Comparison of ENCODE assay signal across 1 cellular context in the genomic region with DNA sequence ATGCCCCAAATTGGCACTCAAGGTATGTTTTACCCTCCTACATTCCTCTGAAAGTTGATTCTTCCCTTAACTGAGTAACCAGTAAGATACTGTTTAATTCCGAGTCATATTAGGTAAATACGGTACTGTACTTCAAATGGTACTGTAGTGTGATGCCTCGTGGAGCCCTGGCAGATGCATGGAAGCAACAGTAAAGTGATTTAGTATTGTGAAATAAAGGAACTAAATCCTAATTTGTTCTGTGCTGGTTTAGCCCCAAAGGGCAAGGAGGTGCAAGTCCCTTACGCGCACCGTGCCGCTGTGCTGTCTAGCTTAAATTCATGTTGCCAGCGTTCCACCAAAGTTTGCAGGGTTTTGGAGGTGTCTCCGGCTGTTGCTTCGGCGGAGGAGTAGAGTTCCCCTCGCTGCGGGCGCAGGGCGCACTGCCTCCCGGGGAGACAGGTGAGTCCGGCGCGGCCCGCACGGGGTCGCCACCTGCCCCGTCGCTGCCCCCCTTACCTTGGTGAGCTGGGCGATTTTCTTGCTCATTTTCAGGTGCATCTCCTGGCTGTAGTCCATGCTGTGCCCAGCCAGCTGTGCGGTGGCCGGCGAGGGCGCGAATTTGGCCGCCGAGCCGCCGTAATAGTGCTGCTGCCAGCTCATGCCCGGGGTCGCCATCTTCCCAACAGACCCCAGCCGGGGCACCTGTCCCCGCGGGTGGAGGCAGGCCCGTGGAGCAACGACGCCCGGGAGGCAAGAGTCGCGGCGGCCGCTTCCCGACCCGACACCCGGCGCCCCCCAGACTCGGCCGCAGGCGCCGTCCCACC.
TF ChIP-seq lines count a peak whose summit lies in the region.

No MANE protein-coding gene starts in this region.

TF ChIP-seq in WTC11, 78 proteins besides CTCF, POLR2A, EP300 and RAD21 (continued from another document):
- TF ChIP-seq, protein P1, sequence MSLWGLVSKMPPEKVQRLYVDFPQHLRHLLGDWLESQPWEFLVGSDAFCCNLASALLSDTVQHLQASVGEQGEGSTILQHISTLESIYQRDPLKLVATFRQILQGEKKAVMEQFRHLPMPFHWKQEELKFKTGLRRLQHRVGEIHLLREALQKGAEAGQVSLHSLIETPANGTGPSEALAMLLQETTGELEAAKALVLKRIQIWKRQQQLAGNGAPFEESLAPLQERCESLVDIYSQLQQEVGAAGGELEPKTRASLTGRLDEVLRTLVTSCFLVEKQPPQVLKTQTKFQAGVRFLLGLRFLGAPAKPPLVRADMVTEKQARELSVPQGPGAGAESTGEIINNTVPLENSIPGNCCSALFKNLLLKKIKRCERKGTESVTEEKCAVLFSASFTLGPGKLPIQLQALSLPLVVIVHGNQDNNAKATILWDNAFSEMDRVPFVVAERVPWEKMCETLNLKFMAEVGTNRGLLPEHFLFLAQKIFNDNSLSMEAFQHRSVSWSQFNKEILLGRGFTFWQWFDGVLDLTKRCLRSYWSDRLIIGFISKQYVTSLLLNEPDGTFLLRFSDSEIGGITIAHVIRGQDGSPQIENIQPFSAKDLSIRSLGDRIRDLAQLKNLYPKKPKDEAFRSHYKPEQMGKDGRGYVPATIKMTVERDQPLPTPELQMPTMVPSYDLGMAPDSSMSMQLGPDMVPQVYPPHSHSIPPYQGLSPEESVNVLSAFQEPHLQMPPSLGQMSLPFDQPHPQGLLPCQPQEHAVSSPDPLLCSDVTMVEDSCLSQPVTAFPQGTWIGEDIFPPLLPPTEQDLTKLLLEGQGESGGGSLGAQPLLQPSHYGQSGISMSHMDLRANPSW (CRISPR knock-in tag; conservative IDR thresholded peaks at IDR 0.05; ENCODE audit: low read depth) = 0 out of 2 replicates have a peak, but pooled peaks have one; percentile 23
- 0 out of 2 replicates have a peak, but pooled peaks have one; percentile 1 for TF ChIP-seq NR3C1 (CRISPR knock-in tag; conservative IDR thresholded peaks at IDR 0.05; ENCODE audit: low read depth)
- peak; percentile 26; the same call in 1 of the 2 replicates for TF ChIP-seq FOXP4 (CRISPR knock-in tag; IDR thresholded peaks at IDR 0.05)
- peak; percentile 29; the same call in 1 of the 2 replicates for TF ChIP-seq ETV6 (CRISPR knock-in tag; IDR thresholded peaks at IDR 0.05)
- TF ChIP-seq, protein P2, sequence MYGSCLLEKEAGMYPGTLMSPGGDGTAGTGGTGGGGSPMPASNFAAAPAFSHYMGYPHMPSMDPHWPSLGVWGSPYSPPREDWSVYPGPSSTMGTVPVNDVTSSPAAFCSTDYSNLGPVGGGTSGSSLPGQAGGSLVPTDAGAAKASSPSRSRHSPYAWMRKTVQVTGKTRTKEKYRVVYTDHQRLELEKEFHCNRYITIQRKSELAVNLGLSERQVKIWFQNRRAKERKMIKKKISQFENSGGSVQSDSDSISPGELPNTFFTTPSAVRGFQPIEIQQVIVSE (CRISPR knock-in tag; IDR thresholded peaks at IDR 0.05; ENCODE audit: borderline replicate concordance) = no peak
- TF ChIP-seq, protein P3, sequence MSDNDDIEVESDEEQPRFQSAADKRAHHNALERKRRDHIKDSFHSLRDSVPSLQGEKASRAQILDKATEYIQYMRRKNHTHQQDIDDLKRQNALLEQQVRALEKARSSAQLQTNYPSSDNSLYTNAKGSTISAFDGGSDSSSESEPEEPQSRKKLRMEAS (CRISPR knock-in tag; IDR thresholded peaks at IDR 0.05) = peak; percentile 56; the same call in 1 of the 2 replicates
- TF ChIP-seq CREB1 (CRISPR knock-in tag; IDR thresholded peaks at IDR 0.05) = 0 out of 2 replicates have a peak, but pooled peaks have one; percentile 71
- TF ChIP-seq, protein P4, sequence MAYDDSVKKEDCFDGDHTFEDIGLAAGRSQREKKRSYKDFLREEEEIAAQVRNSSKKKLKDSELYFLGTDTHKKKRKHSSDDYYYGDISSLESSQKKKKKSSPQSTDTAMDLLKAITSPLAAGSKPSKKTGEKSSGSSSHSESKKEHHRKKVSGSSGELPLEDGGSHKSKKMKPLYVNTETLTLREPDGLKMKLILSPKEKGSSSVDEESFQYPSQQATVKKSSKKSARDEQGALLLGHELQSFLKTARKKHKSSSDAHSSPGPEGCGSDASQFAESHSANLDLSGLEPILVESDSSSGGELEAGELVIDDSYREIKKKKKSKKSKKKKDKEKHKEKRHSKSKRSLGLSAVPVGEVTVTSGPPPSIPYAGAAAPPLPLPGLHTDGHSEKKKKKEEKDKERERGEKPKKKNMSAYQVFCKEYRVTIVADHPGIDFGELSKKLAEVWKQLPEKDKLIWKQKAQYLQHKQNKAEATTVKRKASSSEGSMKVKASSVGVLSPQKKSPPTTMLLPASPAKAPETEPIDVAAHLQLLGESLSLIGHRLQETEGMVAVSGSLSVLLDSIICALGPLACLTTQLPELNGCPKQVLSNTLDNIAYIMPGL (CRISPR knock-in tag; IDR thresholded peaks at IDR 0.05) = peak; percentile 82; the same call in 1 of the 2 replicates
- TF ChIP-seq NR1H2 (CRISPR knock-in tag; IDR thresholded peaks at IDR 0.05) = no peak
